ENCODE assay signal across 8 cellular contexts in the genomic region with DNA sequence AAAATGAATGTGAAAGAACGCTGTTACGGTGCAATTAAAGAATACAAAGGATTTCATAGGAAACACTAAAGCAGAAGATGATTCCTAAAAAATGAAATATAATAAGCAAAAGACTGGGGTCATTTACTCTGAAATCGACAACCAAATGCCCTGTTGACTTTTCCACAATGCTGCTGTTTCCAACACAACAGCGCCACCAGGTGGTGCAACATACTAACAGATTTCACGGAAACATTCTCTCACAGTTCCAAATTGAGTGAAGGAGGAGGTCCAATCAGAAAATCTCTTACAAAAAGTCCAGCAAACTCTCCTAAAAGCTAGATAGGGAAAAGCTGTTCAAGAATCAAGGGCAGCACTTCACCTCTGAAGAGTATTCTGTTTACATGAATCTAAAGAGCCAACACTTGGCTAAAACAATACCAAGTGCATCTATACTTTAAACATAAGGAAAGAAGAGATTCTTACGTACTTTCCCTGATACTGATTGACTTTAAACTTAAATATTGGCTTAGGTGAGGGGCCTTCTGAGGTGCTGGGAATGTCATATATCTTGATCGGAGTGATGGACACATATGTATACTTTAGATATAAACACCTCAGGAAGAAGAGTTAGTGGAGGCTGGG. TPM values are rescaled to one million over a fixed set of nuclear protein-coding genes. Genes with fewer than 3 reads are reported as not detected.
DNase-seq lines count a peak whose midpoint lies in the region; ATAC-seq and TF ChIP-seq lines count a peak whose summit lies in the region.

No MANE protein-coding gene starts in this region.

- H3K9me3 ChIP-seq in T-helper 17 cell (ENCODE audit: control insufficient read depth, low read length, poor library complexity, severe bottlenecking) (no peaks in the 10 kb centered on the region), right atrium auricular region (no peaks in the 10 kb centered on the region)

- TF ChIP-seq CTCF in GM12872 (IDR thresholded peaks at IDR 0.05; ENCODE audit: insufficient read depth, low read depth, low read length) (peak; percentile 80), right atrium auricular region (IDR thresholded peaks at IDR 0.05) (peak; percentile 74 to 87), retinal pigment epithelial cell (conservative IDR thresholded peaks at IDR 0.05; ENCODE audit: low read depth, low read length) (peak; percentile 85)

- no peak overlapping the region for H3K4me3 Mint-ChIP-seq in T-helper 17 cell

- ATAC-seq in T-helper 17 cell (peak; percentile 61), HG02840 (IDR thresholded peaks at IDR 0.05; ENCODE audit: low FRiP score, unreplicated experiment) (no peak), HG03280 (IDR thresholded peaks at IDR 0.05; ENCODE audit: unreplicated experiment) (no peak)

- H3K4me1 Mint-ChIP-seq in T-helper 17 cell = peaks cover 6% of the 10 kb centered on the region

- peaks cover 2% of the 10 kb centered on the region for H3K36me3 Mint-ChIP-seq in T-helper 17 cell (ENCODE audit: low read depth)

- DNase-seq in NCI-H1436 treated with DMSO at 0.1 percent for 48 hours (lab: John Stamatoyannopoulos, UW) (peak; percentile 0), T-helper 17 cell (peak; percentile 44 to 59 (median 55)), anterior cingulate cortex (lab: John Stamatoyannopoulos, UW) (peak in 53 of 58 donors; percentile 1 to 84 (median 43)), right atrium auricular region (ENCODE audit: low spot score) (peak; percentile 78), retinal pigment epithelial cell (ENCODE audit: low read depth) (peak; percentile 34)

- no peak overlapping the region for H3K27ac ChIP-seq in right atrium auricular region

- H3K4me1 ChIP-seq in right atrium auricular region = no peaks in the 10 kb centered on the region

- H3K27me3 Mint-ChIP-seq in T-helper 17 cell = no peaks in the 10 kb centered on the region

- peak overlapping the region; percentile 53 for H3K27ac Mint-ChIP-seq in T-helper 17 cell

- no peaks in the 10 kb centered on the region for H3K36me3 ChIP-seq in right atrium auricular region

- H3K4me3 ChIP-seq in right atrium auricular region (no peak overlapping the region), retinal pigment epithelial cell (ENCODE audit: low read length) (no peak overlapping the region)

- no peaks in the 10 kb centered on the region for H3K27me3 ChIP-seq in right atrium auricular region

RNA-seq across cellular contexts. Expression of gene UPF2, which starts 55.9 kb away (rescaled TPM):
- 10 to 100 TPM; 21.5 to 24.7 TPM for total RNA-seq in T-helper 17 cell
- 10 to 100 TPM; 11.8 to 13.1 TPM for total RNA-seq in right atrium auricular region

Comparison
In these comparisons a context has a peak if more than half of its experiments do, and no peak if none do; other contexts are left out.
1. DNase-seq: peak in every context shown above with its lines; median percentile 78 in right atrium auricular region; 55 in T-helper 17 cell; 43 in anterior cingulate cortex; 34 in retinal pigment epithelial cell; 0 in NCI-H1436 treated with DMSO at 0.1 percent for 48 hours.